31 cellular contexts compared by ENCODE assay signal in genomic region chr16:20950294-20950693, GRCh38.
"Had no signal": no experiment of that assay in that cellular context is flagged by ENCODE, and none has a peak within 500 bp of the region (broad histone marks: within the 10 kb centered on the region; RNA-seq: fewer than 3 reads in every experiment).

No MANE protein-coding gene starts in this region.

- H3K9me3 ChIP-seq: neutrophil, pancreas, psoas muscle, spleen, stomach, thoracic aorta, thyroid gland, tibial nerve, upper lobe of left lung, vagina had no signal

- FAIRE-seq: pancreas, urothelium cell line had no signal

- H3K27me3 Mint-ChIP-seq: progenitor cell of endocrine pancreas; stimulated activated naive CD8-positive, alpha-beta T cell treated with anti-CD3 and anti-CD28 coated beads, Interleukin-15, Interleukin-2, amounts not matched to agents 100 ng/mL and 50 ng/mL, for 24 hours had no signal

- H3K4me3 Mint-ChIP-seq: naive B cell; naive thymus-derived CD8-positive, alpha-beta T cell; natural killer cell treated with Interleukin-12 subunit alpha and Interleukin-12 subunit beta and Interleukin-15 and Interleukin-18, amount 100 ng/mL, for 72 hours; nephron progenitor cell; neural crest cell; stimulated activated naive B cell treated with anti-CD40 and anti-IgM and Interleukin-4, amounts not matched to agents 10 μg/mL and 1 μg/mL and 100 μg/mL, for 72 hours; stimulated activated naive CD8-positive, alpha-beta T cell treated with anti-CD3 and anti-CD28 coated beads, Interleukin-15, Interleukin-2, amounts not matched to agents 100 ng/mL and 50 ng/mL, for 24 hours had no signal

- H3K4me1 ChIP-seq: pancreas, psoas muscle, spleen, stomach, thyroid gland, tibial nerve, upper lobe of left lung, vagina had no signal

- H3K36me3 Mint-ChIP-seq: naive B cell; naive thymus-derived CD8-positive, alpha-beta T cell; natural killer cell treated with Interleukin-12 subunit alpha and Interleukin-12 subunit beta and Interleukin-15 and Interleukin-18, amount 100 ng/mL, for 72 hours; stimulated activated naive B cell treated with anti-CD40 and anti-IgM and Interleukin-4, amounts not matched to agents 10 μg/mL and 1 μg/mL and 100 μg/mL, for 72 hours had no signal

- DNase-seq: naive B cell; naive thymus-derived CD8-positive, alpha-beta T cell; nephron progenitor cell; nucleus accumbens; pancreas; psoas muscle; right cardiac atrium; spleen; stimulated activated CD4-positive, alpha-beta T cell treated with anti-CD3 and anti-CD28 coated beads, Interleukin-12 subunit alpha, Interleukin-12 subunit beta, amount 100 ng/mL, for 4 hours; stimulated activated CD4-positive, alpha-beta T cell treated with anti-CD3 and anti-CD28 coated beads, Interleukin-1b, Interleukin-23, amount 100 ng/mL, for 48 hours; stimulated activated CD4-positive, alpha-beta T cell treated with anti-CD3 and anti-CD28 coated beads, Interleukin-4, amount 100 ng/mL, for 1 hour; stimulated activated CD4-positive, alpha-beta T cell treated with anti-CD3 and anti-CD28 coated beads, Interleukin-4, amount 100 ng/mL, for 4 hours; stimulated activated CD8-positive, alpha-beta memory T cell treated with anti-CD3 and anti-CD28 coated beads, Interleukin-4, amount 100 ng/mL, for 48 hours; stimulated activated naive B cell treated with anti-CD40 and anti-IgM and Interleukin-4, amounts not matched to agents 10 μg/mL and 1 μg/mL and 100 μg/mL, for 72 hours; stimulated activated naive CD4-positive, alpha-beta T cell treated with Interleukin-2 at 50 U/mL for 16 hours; stomach; thyroid gland; trophoblast cell; upper lobe of left lung had no signal

- H3K27ac ChIP-seq: neutrophil, pancreas, psoas muscle, skin epidermis, spleen, stomach, thoracic aorta, thyroid gland, tibial nerve, upper lobe of left lung, vagina had no signal

- H3K4me1 Mint-ChIP-seq: naive thymus-derived CD8-positive, alpha-beta T cell; neural crest cell had no signal

- H3K4me2 ChIP-seq: smooth muscle cell had no signal

- H3K36me3 ChIP-seq: neutrophil, pancreas, spleen, stomach, thoracic aorta, thyroid gland, tibial nerve, upper lobe of left lung, vagina had no signal

- H3K27ac Mint-ChIP-seq: naive thymus-derived CD8-positive, alpha-beta T cell; natural killer cell treated with Interleukin-12 subunit alpha and Interleukin-12 subunit beta and Interleukin-15 and Interleukin-18, amount 100 ng/mL, for 72 hours; nephron progenitor cell; progenitor cell of endocrine pancreas; stimulated activated naive B cell treated with anti-CD40 and anti-IgM and Interleukin-4, amounts not matched to agents 10 μg/mL and 1 μg/mL and 100 μg/mL, for 72 hours; stimulated activated naive CD8-positive, alpha-beta T cell treated with anti-CD3 and anti-CD28 coated beads, Interleukin-15, Interleukin-2, amounts not matched to agents 100 ng/mL and 50 ng/mL, for 24 hours had no signal

- H3K4me3 ChIP-seq: pancreas, psoas muscle, skin epidermis, smooth muscle cell, spleen, stomach, thoracic aorta, thyroid gland, tibial nerve, upper lobe of left lung, vagina had no signal

- H3K9me3 Mint-ChIP-seq: naive B cell; naive thymus-derived CD8-positive, alpha-beta T cell; natural killer cell treated with Interleukin-12 subunit alpha and Interleukin-12 subunit beta and Interleukin-15 and Interleukin-18, amount 100 ng/mL, for 72 hours; nephron progenitor cell; neural crest cell; stimulated activated naive B cell treated with anti-CD40 and anti-IgM and Interleukin-4, amounts not matched to agents 10 μg/mL and 1 μg/mL and 100 μg/mL, for 72 hours; stimulated activated naive CD8-positive, alpha-beta T cell treated with anti-CD3 and anti-CD28 coated beads, Interleukin-15, Interleukin-2, amounts not matched to agents 100 ng/mL and 50 ng/mL, for 24 hours had no signal

- H3K27me3 ChIP-seq: neutrophil, pancreas, spleen, stomach, thyroid gland, tibial nerve, upper lobe of left lung, vagina had no signal

- ATAC-seq: naive thymus-derived CD8-positive, alpha-beta T cell; natural killer cell treated with Interleukin-12 subunit alpha and Interleukin-12 subunit beta and Interleukin-15 and Interleukin-18, amount 100 ng/mL, for 72 hours; pancreas; psoas muscle; right cardiac atrium; sciatic nerve; stimulated activated naive B cell treated with anti-CD40 and anti-IgM and Interleukin-4, amounts not matched to agents 10 μg/mL and 1 μg/mL and 100 μg/mL, for 72 hours had no signal
